ENCODE assay signal across 1 cellular context in the genomic region with DNA sequence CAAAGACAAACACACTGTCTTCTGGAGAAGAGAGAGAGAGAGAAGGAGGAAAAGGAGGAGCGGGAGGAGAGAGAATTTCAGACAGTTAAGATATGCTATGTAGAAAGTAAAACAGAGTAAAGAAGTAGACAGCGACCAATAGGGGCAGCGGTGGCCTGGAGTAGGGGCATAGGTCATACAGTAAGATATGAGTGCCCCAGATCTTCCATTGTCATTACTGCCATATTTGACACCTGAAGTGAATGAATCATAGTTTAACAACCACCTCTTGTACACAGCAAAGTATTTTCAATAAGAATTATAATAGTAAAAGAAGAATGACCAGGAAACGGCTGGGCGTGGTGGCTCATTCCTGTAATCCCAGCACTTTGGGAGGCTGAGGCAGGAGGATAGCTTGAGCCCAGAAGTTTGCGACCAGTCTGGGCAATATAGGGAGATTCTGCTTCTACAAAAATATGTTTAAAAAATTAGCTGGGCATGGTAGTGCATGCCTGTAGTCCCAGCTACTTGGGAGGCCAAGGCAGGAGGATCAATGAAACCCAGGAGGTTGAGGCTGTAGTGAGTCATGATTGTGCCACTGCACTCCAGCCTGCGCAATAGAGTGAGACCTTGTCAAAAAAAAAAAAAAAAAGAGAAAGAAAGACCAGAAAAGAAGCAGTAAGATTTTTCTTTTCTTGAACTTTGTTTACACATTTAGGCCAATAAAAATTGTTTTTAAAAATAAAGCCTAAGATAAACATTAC.
TF ChIP-seq lines count a peak whose summit lies in the region.

No MANE protein-coding gene starts in this region.

TF ChIP-seq in GM23338, 12 proteins besides CTCF, POLR2A, EP300 and RAD21:
- TF ChIP-seq ZNF462 (CRISPR knock-in tag; IDR thresholded peaks at IDR 0.05) (no peak), ZNF114 (CRISPR knock-in tag; IDR thresholded peaks at IDR 0.05) (no peak), REST (IDR thresholded peaks at IDR 0.05; ENCODE audit: unreplicated experiment) (no peak), ETS1 (IDR thresholded peaks at IDR 0.05) (no peak)
